In genomic region chr12:92537235-92537960, GRCh38 we compare ENCODE assay signal across 15 cellular contexts.
DNase-seq lines count a peak whose midpoint lies in the region; ATAC-seq and TF ChIP-seq lines count a peak whose summit lies in the region.
"Had no signal": no experiment of that assay in that cellular context is flagged by ENCODE, and none has a peak within 500 bp of the region (broad histone marks: within the 10 kb centered on the region; RNA-seq: fewer than 3 reads in every experiment).

No MANE protein-coding gene starts in this region.

- ATAC-seq in activated T-cell treated with anti-CD3 and anti-CD28 coated beads, Interleukin-2, amount 50 U/mL, for 72 hours (replicated peaks in 1 of 2): no peak
- ATAC-seq in HG03045 (IDR thresholded peaks at IDR 0.05; ENCODE audit: unreplicated experiment): no peak
- ATAC-seq: Panc1 had no signal

- H4K20me1 ChIP-seq in MM.1S (ENCODE audit: insufficient read depth, low read length): no peaks in the 10 kb centered on the region

- no peak overlapping the region for H2BK5ac ChIP-seq in trophoblast cell (ENCODE audit: low read depth, low read length, poor library complexity)

- H3K4me1 ChIP-seq in MM.1S (ENCODE audit: low read length): peaks cover 61% of the 10 kb centered on the region
- peaks cover 13 to 15% of the 10 kb centered on the region in 2 experiments for H3K4me1 ChIP-seq in trophoblast cell (ENCODE audit: control insufficient read depth in 1 of 2, insufficient read depth in 2 of 2, low read length in 2 of 2)

- no peak for TF ChIP-seq CTCF in MM.1S (IDR thresholded peaks at IDR 0.05; ENCODE audit: low read length)

- H3K9me3 ChIP-seq in MM.1S (replicated peaks; ENCODE audit: insufficient read depth, low read length) (no peaks in the 10 kb centered on the region), trophoblast cell (ENCODE audit: insufficient read depth, low read depth, low read length) (no peaks in the 10 kb centered on the region)
- H3K9me3 ChIP-seq: breast epithelium, ovary had no signal

- H3K27ac ChIP-seq in MM.1S (ENCODE audit: low read length): peak overlapping the region; percentile 96
- H3K27ac ChIP-seq in trophoblast cell (ENCODE audit: low read depth, low read length): peak overlapping the region; percentile 28
- H3K27ac ChIP-seq: breast epithelium, HL-60, ovary had no signal

- H4K8ac ChIP-seq in trophoblast cell (ENCODE audit: low read depth, low read length): no peak overlapping the region

- no peak overlapping the region for H3K4ac ChIP-seq in trophoblast cell (ENCODE audit: low read depth, low read length)

- H3K4me3 ChIP-seq in MM.1S (ENCODE audit: low read length): no peak overlapping the region
- no peak overlapping the region for H3K4me3 ChIP-seq in trophoblast cell (ENCODE audit: low read depth, low read length)
- H3K4me3 ChIP-seq: breast epithelium, lung, ovary had no signal

- H3K4me3 Mint-ChIP-seq in activated T-cell treated with anti-CD3 and anti-CD28 coated beads, Interleukin-2, amount 50 U/mL, for 72 hours: no peak overlapping the region
- H3K4me3 Mint-ChIP-seq in activated naive CD8-positive, alpha-beta T cell treated with anti-CD3 and anti-CD28 coated beads for 36 hours: no peak overlapping the region

- no peaks in the 10 kb centered on the region for H3K9me2 ChIP-seq in MM.1S (replicated peaks; ENCODE audit: insufficient read depth, low read length)

- H4K91ac ChIP-seq in trophoblast cell (ENCODE audit: low read depth, low read length): no peak overlapping the region

- H3K14ac ChIP-seq in trophoblast cell (ENCODE audit: low read length): no peak overlapping the region

- H2AFZ ChIP-seq in MM.1S (ENCODE audit: low read length) (0 out of 2 replicates have a peak overlapping the region, but pooled peaks have one; percentile 9), trophoblast cell (ENCODE audit: insufficient read depth, low read length, poor library complexity) (no peak overlapping the region)

- peak overlapping the region; percentile 41 for H3K27ac Mint-ChIP-seq in activated T-cell treated with anti-CD3 and anti-CD28 coated beads, Interleukin-2, amount 50 U/mL, for 72 hours
- peak overlapping the region; percentile 90 for H3K27ac Mint-ChIP-seq in activated naive CD8-positive, alpha-beta T cell treated with anti-CD3 and anti-CD28 coated beads for 36 hours

- intact Hi-C loops in posterior cingulate gyrus (cut with DNase I): no loop called here

- no peak overlapping the region for H3K18ac ChIP-seq in trophoblast cell (ENCODE audit: low read length)

- H2AK5ac ChIP-seq in trophoblast cell (ENCODE audit: low read length): no peak overlapping the region

- peak overlapping the region; percentile 6 for H2BK120ac ChIP-seq in trophoblast cell (ENCODE audit: insufficient read depth, low read length, poor library complexity)

- H2BK12ac ChIP-seq in trophoblast cell (ENCODE audit: low read length): no peak overlapping the region

- peak overlapping the region; percentile 34; the same call in 1 of the 2 replicates for H3K9ac ChIP-seq in MM.1S (ENCODE audit: low read length)
- H3K9ac ChIP-seq in trophoblast cell (ENCODE audit: low read length): no peak overlapping the region

- no peak overlapping the region for H3K23ac ChIP-seq in trophoblast cell (ENCODE audit: low read length)

- no peak overlapping the region for H4K12ac ChIP-seq in trophoblast cell (ENCODE audit: low read depth, low read length)

- H3K36me3 Mint-ChIP-seq in activated T-cell treated with anti-CD3 and anti-CD28 coated beads, Interleukin-2, amount 50 U/mL, for 72 hours (ENCODE audit: insufficient read depth in 2 of 2): no peaks in the 10 kb centered on the region
- H3K36me3 Mint-ChIP-seq in activated naive CD8-positive, alpha-beta T cell treated with anti-CD3 and anti-CD28 coated beads for 36 hours: peaks cover 17% of the 10 kb centered on the region

- H3K27me3 ChIP-seq in MM.1S (replicated peaks; ENCODE audit: insufficient read depth, low read length): no peaks in the 10 kb centered on the region
- no peaks in the 10 kb centered on the region for H3K27me3 ChIP-seq in trophoblast cell (ENCODE audit: insufficient read depth, low read length)
- H3K27me3 ChIP-seq: breast epithelium, ovary had no signal

- peaks cover 54% of the 10 kb centered on the region for H3K4me1 Mint-ChIP-seq in activated T-cell treated with anti-CD3 and anti-CD28 coated beads, Interleukin-2, amount 50 U/mL, for 72 hours (ENCODE audit: low read depth)
- peaks cover 45% of the 10 kb centered on the region for H3K4me1 Mint-ChIP-seq in activated naive CD8-positive, alpha-beta T cell treated with anti-CD3 and anti-CD28 coated beads for 36 hours

- no peaks in the 10 kb centered on the region for H3K36me3 ChIP-seq in MM.1S (replicated peaks; ENCODE audit: insufficient read depth, low read length)
- no peaks in the 10 kb centered on the region for H3K36me3 ChIP-seq in trophoblast cell (ENCODE audit: control insufficient read depth in 1 of 2, insufficient read depth in 2 of 2, low read length in 2 of 2)
- H3K36me3 ChIP-seq: breast epithelium, ovary had no signal

- WGBS in trophoblast cell (ENCODE audit: extremely low coverage, insufficient coverage, insufficient read length): no CpG with 5 or more reads among the region's 3 CpGs

- H3F3A ChIP-seq in MM.1S (ENCODE audit: insufficient read depth, low read length): peaks cover 32% of the 10 kb centered on the region

- peaks cover 19% of the 10 kb centered on the region for H3K79me1 ChIP-seq in trophoblast cell (ENCODE audit: low read length)

- H3K4me2 ChIP-seq in MM.1S (ENCODE audit: low read depth, low read length): peak overlapping the region; percentile 34
- no peak overlapping the region for H3K4me2 ChIP-seq in trophoblast cell (ENCODE audit: low read length)

- no peaks in the 10 kb centered on the region for H3K9me3 Mint-ChIP-seq in activated T-cell treated with anti-CD3 and anti-CD28 coated beads, Interleukin-2, amount 50 U/mL, for 72 hours
- H3K9me3 Mint-ChIP-seq in activated naive CD8-positive, alpha-beta T cell treated with anti-CD3 and anti-CD28 coated beads for 36 hours: peaks cover 11% of the 10 kb centered on the region

- H3K27me3 Mint-ChIP-seq in activated T-cell treated with anti-CD3 and anti-CD28 coated beads, Interleukin-2, amount 50 U/mL, for 72 hours (ENCODE audit: low read depth): no peaks in the 10 kb centered on the region
- no peaks in the 10 kb centered on the region for H3K27me3 Mint-ChIP-seq in activated naive CD8-positive, alpha-beta T cell treated with anti-CD3 and anti-CD28 coated beads for 36 hours

- no peaks in the 10 kb centered on the region for H3K79me2 ChIP-seq in MM.1S (ENCODE audit: low read length)
- peaks cover 2% of the 10 kb centered on the region for H3K79me2 ChIP-seq in trophoblast cell (ENCODE audit: control insufficient read depth, insufficient read depth, low read length, poor library complexity)

- DNase-seq in activated T-cell treated with anti-CD3 and anti-CD28 coated beads, Interleukin-2, amount 50 U/mL, for 72 hours: no peak
- DNase-seq in activated T-cell treated with anti-CD3 and anti-CD28 coated beads for 4 hours: no peak
- peak; percentile 71 for DNase-seq in MM.1S
- DNase-seq in activated naive CD8-positive, alpha-beta T cell treated with anti-CD3 and anti-CD28 coated beads for 36 hours: no peak
- DNase-seq in trophoblast cell: peak in 1 of 2 donors; percentile 45
- no peak for DNase-seq in COR-L47 (lab: John Stamatoyannopoulos, UW)
- DNase-seq in posterior cingulate gyrus: no peak
- DNase-seq: activated CD8-positive, alpha-beta memory T cell treated with anti-CD3 and anti-CD28 coated beads, Interleukin-2, amount 50 U/mL, for 4 hours; NCI-H2171 treated with DMSO at 0.1 percent for 48 hours; ovary had no signal
